Comparison of ENCODE assay signal across 11 cellular contexts in genomic region chr1:184649500-184649899, GRCh38.
DNase-seq lines count a peak whose midpoint lies in the region; ATAC-seq and TF ChIP-seq lines count a peak whose summit lies in the region.
"Had no signal": no experiment of that assay in that cellular context is flagged by ENCODE, and none has a peak within 500 bp of the region (broad histone marks: within the 10 kb centered on the region; RNA-seq: fewer than 3 reads in every experiment).

No MANE protein-coding gene starts in this region.

- POLR2A ChIA-PET in PC-9 (lab: Charles Lee; ENCODE audit: unreplicated experiment): no interaction called here

- no peak overlapping the region for H2AFZ ChIP-seq in PC-9
- H2AFZ ChIP-seq: parathyroid adenoma had no signal

- intact Hi-C loops in heart left ventricle (cut with DNase I) (no loop called here), PC-9 (cut with micrococcal nuclease; ENCODE audit: unreplicated experiment) (no loop called here)

- no peaks in the 10 kb centered on the region for H3F3A ChIP-seq in PC-9 (ENCODE audit: insufficient read depth, low read depth)

- in situ Hi-C loops in KBM-7 (cut with MboI; ENCODE audit: low pct_unique_long_range_greater_than_20kb, low sequenced_read_pairs): no loop called here

- H3K4me3 ChIP-seq in heart left ventricle (peak overlapping the region in 6 of 12 donors; percentile 1 to 22 (median 8)), PC-9 (no peak overlapping the region)
- H3K4me3 ChIP-seq: SK-N-MC had no signal

- no peaks in the 10 kb centered on the region for H3K79me2 ChIP-seq in PC-9 (ENCODE audit: low read depth)
- H3K79me2 ChIP-seq: parathyroid adenoma had no signal

- H3K4me2 ChIP-seq in PC-9: no peak overlapping the region

- DNase-seq in GM03348 (ENCODE audit: low spot score) (peak; percentile 76), heart left ventricle (no peak), KBM-7 (no peak), SHP77 treated with DMSO at 0.1 percent for 48 hours (lab: John Stamatoyannopoulos, UW) (no peak), PC-9 (no peak)
- DNase-seq in NK-92 treated with Interleukin-12 subunit alpha and Interleukin-12 subunit beta, amount 100 ng/mL, for 24 hours (lab: John Stamatoyannopoulos, UW): no peak
- DNase-seq: stimulated activated naive CD4-positive, alpha-beta T cell treated with Interleukin-2 at 50 U/mL for 16 hours had no signal

- H3K4me1 ChIP-seq in heart left ventricle (peaks cover 0 to 29% (median 21%) of the 10 kb centered on the region in 12 donors), PC-9 (replicated peaks; ENCODE audit: insufficient read depth) (no peaks in the 10 kb centered on the region)
- H3K4me1 ChIP-seq: parathyroid adenoma had no signal

- CTCF ChIA-PET in PC-9 (lab: Charles Lee): no interaction called here

- TF ChIP-seq CTCF in heart left ventricle (IDR thresholded peaks at IDR 0.05) (no peak), PC-9 (conservative IDR thresholded peaks at IDR 0.05) (no peak)

- H3K36me3 ChIP-seq in heart left ventricle (no peaks in the 10 kb centered on the region), PC-9 (ENCODE audit: low read depth) (no peaks in the 10 kb centered on the region)

- ATAC-seq in GM21367 (IDR thresholded peaks at IDR 0.05; ENCODE audit: unreplicated experiment) (peak; percentile 90), HG03520 (IDR thresholded peaks at IDR 0.05; ENCODE audit: unreplicated experiment) (peak; percentile 78), heart left ventricle (peak; percentile 79 to 95 (median 88))

- WGBS in heart left ventricle, 4 donors: 61 to 62% (median 61%) methylated on average over 7 of the region's 7 CpGs

- BruUV-seq in PC-9 (replicated peaks; lab: Mats Ljungman, UMichigan): no TSS peak

- H3K27me3 ChIP-seq in heart left ventricle (no peaks in the 10 kb centered on the region), PC-9 (ENCODE audit: insufficient read depth, low read depth) (no peaks in the 10 kb centered on the region)

- no peaks in the 10 kb centered on the region for H4K20me1 ChIP-seq in PC-9 (ENCODE audit: insufficient read depth)

- no peaks in the 10 kb centered on the region for H3K9me2 ChIP-seq in PC-9 (ENCODE audit: insufficient read depth)

- H3K27ac ChIP-seq in heart left ventricle: peak overlapping the region in 11 of 12 donors; percentile 50 to 86 (median 67)
- no peak overlapping the region for H3K27ac ChIP-seq in PC-9
- H3K27ac ChIP-seq: parathyroid adenoma, SK-N-MC had no signal

- TF ChIP-seq POLR2A in heart left ventricle (IDR thresholded peaks at IDR 0.05): no peak

- H3K9me3 ChIP-seq in heart left ventricle: peaks cover 0 to 5% (median 0%) of the 10 kb centered on the region in 12 donors
- no peaks in the 10 kb centered on the region for H3K9me3 ChIP-seq in PC-9 (ENCODE audit: insufficient read depth, low read depth)
